ENCODE assay signal across 27 cellular contexts in the genomic region with DNA sequence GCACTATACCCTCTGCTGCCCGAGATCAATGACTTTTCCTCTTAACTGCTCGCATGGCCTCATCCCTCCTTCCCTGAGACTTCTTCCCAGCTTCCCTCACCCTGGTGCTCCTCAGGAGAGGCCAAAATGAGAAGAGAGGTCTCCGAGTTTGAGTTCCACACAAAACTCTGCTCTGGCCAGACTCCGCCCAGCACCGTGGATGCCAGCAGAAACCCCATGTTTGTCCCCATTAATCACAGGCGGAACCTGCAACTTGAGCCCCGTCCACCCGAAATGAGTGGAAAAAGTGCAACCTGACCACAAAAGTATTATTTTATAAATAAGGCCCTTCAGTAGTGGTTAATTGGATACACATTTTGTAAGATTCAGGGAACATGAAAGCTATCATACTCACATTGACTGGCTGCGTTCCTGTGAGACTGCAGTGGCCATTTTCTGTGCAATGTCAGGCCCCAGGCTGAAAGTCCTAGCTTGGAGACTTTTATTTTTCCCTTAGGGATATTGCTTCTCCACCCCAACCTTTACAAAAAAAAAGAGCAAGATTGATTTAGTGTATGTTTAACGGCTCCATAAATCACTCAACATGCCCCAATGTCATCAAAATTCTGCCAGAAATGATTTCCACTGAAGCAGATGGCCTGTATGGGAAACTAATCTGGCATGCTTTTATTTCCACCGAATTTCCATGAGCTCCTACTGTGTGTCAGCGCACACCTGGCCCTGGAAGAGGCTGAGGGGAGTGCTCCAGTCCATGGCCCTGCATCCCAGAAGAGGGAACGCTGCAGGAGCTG.
A peak's percentile ranks its signal among the peaks of the same experiment; 100 is the strongest.
DNase-seq lines count a peak whose midpoint lies in the region; ATAC-seq, FAIRE-seq and TF ChIP-seq lines count a peak whose summit lies in the region.
"Had no signal": no experiment of that assay in that cellular context is flagged by ENCODE, and none has a peak within 500 bp of the region (broad histone marks: within the 10 kb centered on the region; RNA-seq: fewer than 3 reads in every experiment).

No MANE protein-coding gene starts in this region.

- no peaks in the 10 kb centered on the region for H3K27me3 ChIP-seq in hepatocyte
- H3K27me3 ChIP-seq in spleen (replicated peaks in 1 of 7), result peaks cover 0 to 23% (median 0%) of the 10 kb centered on the region in 7 donors
- H3K27me3 ChIP-seq in body of pancreas, result no peaks in the 10 kb centered on the region
- peaks cover 0 to 4% (median 2%) of the 10 kb centered on the region in 4 donors for H3K27me3 ChIP-seq in pancreas
- H3K27me3 ChIP-seq: BLaER1 treated with 17β-estradiol and CSF1 and Interleukin-3, amounts not matched to agents 10 nM and 100 nM had no signal

- intact Hi-C loops in spleen (cut with DNase I; ENCODE audit: low total_unique reads), result no loop called here
- intact Hi-C loops in activated CD4-positive, alpha-beta T cell treated with anti-CD3 and anti-CD28 coated beads, Interleukin-2, amount 10 ng/mL, durations not matched to agents 24 days and 14 days (cut with micrococcal nuclease), result no loop called here
- intact Hi-C loops in body of pancreas (cut with DNase I), result no loop called here
- intact Hi-C loops in pancreas (cut with DNase I), result no loop called here
- intact Hi-C loops in Calu3 (cut with micrococcal nuclease; ENCODE audit: unreplicated experiment), result no loop called here

- POLR2A ChIA-PET in HEK293T (lab: Yijun Ruan, JAX), result no interaction called here

- no peak for FAIRE-seq in pancreas (lab: Jason Lieb, UNC)
- FAIRE-seq: A549, G401.6, GM12891, GM19239 had no signal

- no peaks in the 10 kb centered on the region for H3K36me3 Mint-ChIP-seq in activated CD4-positive, alpha-beta T cell treated with anti-CD3 and anti-CD28 coated beads, Interleukin-2, amount 10 ng/mL, durations not matched to agents 24 days and 14 days (ENCODE audit: low read depth)
- no peaks in the 10 kb centered on the region for H3K36me3 Mint-ChIP-seq in Calu3 (ENCODE audit: insufficient read depth, unreplicated experiment)
- H3K36me3 Mint-ChIP-seq: CD8-positive, alpha-beta T cell had no signal

- DNase-seq in G401 (ENCODE audit: low spot score) (peak; percentile 3), HEK293T (ENCODE audit: extremely low spot score) (no peak), hepatocyte (ENCODE audit: low spot score) (no peak), spleen (peak; percentile 35), body of pancreas (no peak), pancreas (no peak), Calu3 (no peak)
- DNase-seq in activated CD4-positive, alpha-beta T cell treated with anti-CD3 and anti-CD28 coated beads, Interleukin-2, amount 10 ng/mL, durations not matched to agents 24 days and 14 days, result no peak
- DNase-seq: AML-193; Caco-2; CD4-positive, alpha-beta T cell; CD8-positive, alpha-beta T cell; DMS 273 treated with DMSO at 0.1 percent for 48 hours; DMS153; DMS53; DMS79; DND-41; EL; GF-D8 had no signal

- H3K4me3 ChIP-seq in hepatocyte (no peak overlapping the region), spleen (no peak overlapping the region), body of pancreas (no peak overlapping the region), pancreas (no peak overlapping the region)
- H3K4me3 ChIP-seq: A549; BLaER1 treated with 17β-estradiol and CSF1 and Interleukin-3, amounts not matched to agents 10 nM and 100 nM had no signal

- no peaks in the 10 kb centered on the region for H4K20me1 ChIP-seq in hepatocyte (ENCODE audit: insufficient read depth, poor library complexity, severe bottlenecking)
- H4K20me1 ChIP-seq: BLaER1 treated with 17β-estradiol and CSF1 and Interleukin-3, amounts not matched to agents 10 nM and 100 nM had no signal

- H3K4me3 Mint-ChIP-seq in activated CD4-positive, alpha-beta T cell treated with anti-CD3 and anti-CD28 coated beads, Interleukin-2, amount 10 ng/mL, durations not matched to agents 24 days and 14 days, result no peak overlapping the region
- H3K4me3 Mint-ChIP-seq in Calu3 (ENCODE audit: low read depth, unreplicated experiment), result no peak overlapping the region
- H3K4me3 Mint-ChIP-seq: B cell; CD4-positive, alpha-beta T cell; CD8-positive, alpha-beta T cell had no signal

- H3K27me3 Mint-ChIP-seq in activated CD4-positive, alpha-beta T cell treated with anti-CD3 and anti-CD28 coated beads, Interleukin-2, amount 10 ng/mL, durations not matched to agents 24 days and 14 days, result peaks cover 9% of the 10 kb centered on the region
- peaks cover 96% of the 10 kb centered on the region for H3K27me3 Mint-ChIP-seq in Calu3 (ENCODE audit: unreplicated experiment)

- in situ Hi-C loops in G401 (cut with HindIII; ENCODE audit: low sequenced_read_pairs), result no loop called here

- WGBS in hepatocyte (ENCODE audit: low lambda C conversion rate, missing lambda C conversion rate), result 57% methylated on average over 13 of the region's 13 CpGs
- WGBS in spleen, 5 donors, result 78 to 87% (median 81%) methylated on average over 13 of the region's 13 CpGs
- WGBS in body of pancreas, 2 donors, result 65 to 69% methylated on average over 13 of the region's 13 CpGs
- 56 to 70% methylated on average over 13 of the region's 13 CpGs for WGBS in pancreas, 2 donors

- H3K9me2 ChIP-seq in hepatocyte (replicated peaks; ENCODE audit: insufficient read depth), result no peaks in the 10 kb centered on the region

- no peak overlapping the region for H2AFZ ChIP-seq in hepatocyte

- peaks cover 31% of the 10 kb centered on the region for H3K4me1 ChIP-seq in hepatocyte (ENCODE audit: insufficient read depth)
- H3K4me1 ChIP-seq in spleen, result no peaks in the 10 kb centered on the region
- H3K4me1 ChIP-seq in body of pancreas, result no peaks in the 10 kb centered on the region
- no peaks in the 10 kb centered on the region for H3K4me1 ChIP-seq in pancreas
- H3K4me1 ChIP-seq: A549, Caco-2 had no signal

- H3K9me3 Mint-ChIP-seq in activated CD4-positive, alpha-beta T cell treated with anti-CD3 and anti-CD28 coated beads, Interleukin-2, amount 10 ng/mL, durations not matched to agents 24 days and 14 days, result no peaks in the 10 kb centered on the region
- H3K9me3 Mint-ChIP-seq in Calu3 (ENCODE audit: low read depth, unreplicated experiment), result no peaks in the 10 kb centered on the region
- H3K9me3 Mint-ChIP-seq: CD4-positive, alpha-beta T cell; CD8-positive, alpha-beta T cell had no signal

- BruUV-seq in Calu3 (replicated peaks; lab: Mats Ljungman, UMichigan), result no TSS peak

- no peaks in the 10 kb centered on the region for H3K36me3 ChIP-seq in hepatocyte (replicated peaks; ENCODE audit: insufficient read depth, low read depth)
- H3K36me3 ChIP-seq in spleen, result no peaks in the 10 kb centered on the region
- no peaks in the 10 kb centered on the region for H3K36me3 ChIP-seq in body of pancreas (replicated peaks in 1 of 2; ENCODE audit: insufficient read depth in 1 of 2, low read depth in 2 of 2)
- H3K36me3 ChIP-seq in pancreas, result no peaks in the 10 kb centered on the region
- H3K36me3 ChIP-seq: BLaER1 treated with 17β-estradiol and CSF1 and Interleukin-3, amounts not matched to agents 10 nM and 100 nM had no signal

- ATAC-seq in body of pancreas, result no peak
- no peak for ATAC-seq in pancreas
- ATAC-seq: A549; CD8-positive, alpha-beta T cell had no signal

- H3K4me2 ChIP-seq in hepatocyte, result no peak overlapping the region
- H3K4me2 ChIP-seq: A549; BLaER1 treated with 17β-estradiol and CSF1 and Interleukin-3, amounts not matched to agents 10 nM and 100 nM had no signal

- CTCF ChIA-PET in HEK293T (lab: Yijun Ruan, JAX) (interaction anchor here (0.6 kb wide), 1 partner anchor 9 kb away, joined by 4 read pairs; no protein-coding TSS in a partner anchor), Calu3 (lab: Charles Lee) (no interaction called here)

- TF ChIP-seq CTCF in hepatocyte (IDR thresholded peaks at IDR 0.05; ENCODE audit: poor library complexity), result no peak
- no peak for TF ChIP-seq CTCF in spleen (IDR thresholded peaks at IDR 0.05 in 8 of 11, conservative IDR thresholded peaks at IDR 0.05 in 3 of 11)
- TF ChIP-seq CTCF in body of pancreas (IDR thresholded peaks at IDR 0.05), result no peak
- TF ChIP-seq CTCF in pancreas (IDR thresholded peaks at IDR 0.05), result no peak
- TF ChIP-seq CTCF in Calu3 (IDR thresholded peaks at IDR 0.05; ENCODE audit: unreplicated experiment), result no peak

- H3K9me3 ChIP-seq in hepatocyte (ENCODE audit: low read depth) (no peaks in the 10 kb centered on the region), spleen (no peaks in the 10 kb centered on the region), body of pancreas (no peaks in the 10 kb centered on the region), pancreas (no peaks in the 10 kb centered on the region)
- H3K9me3 ChIP-seq: A549, Caco-2 had no signal

- no peaks in the 10 kb centered on the region for H3K4me1 Mint-ChIP-seq in activated CD4-positive, alpha-beta T cell treated with anti-CD3 and anti-CD28 coated beads, Interleukin-2, amount 10 ng/mL, durations not matched to agents 24 days and 14 days
- no peaks in the 10 kb centered on the region for H3K4me1 Mint-ChIP-seq in Calu3 (ENCODE audit: low read depth, unreplicated experiment)
- H3K4me1 Mint-ChIP-seq: B cell had no signal

- no peaks in the 10 kb centered on the region for H3K79me2 ChIP-seq in hepatocyte

- TF ChIP-seq POLR2A in spleen (IDR thresholded peaks at IDR 0.05) (no peak), body of pancreas (IDR thresholded peaks at IDR 0.05) (no peak)

- H3K27ac Mint-ChIP-seq in activated CD4-positive, alpha-beta T cell treated with anti-CD3 and anti-CD28 coated beads, Interleukin-2, amount 10 ng/mL, durations not matched to agents 24 days and 14 days, result no peak overlapping the region
- no peak overlapping the region for H3K27ac Mint-ChIP-seq in Calu3 (ENCODE audit: unreplicated experiment)
- H3K27ac Mint-ChIP-seq: B cell; CD4-positive, alpha-beta T cell; CD8-positive, alpha-beta T cell had no signal

- H3K27ac ChIP-seq in hepatocyte, result peak overlapping the region; percentile 48
- H3K27ac ChIP-seq in spleen, result no peak overlapping the region
- no peak overlapping the region for H3K27ac ChIP-seq in body of pancreas
- no peak overlapping the region for H3K27ac ChIP-seq in pancreas
- H3K27ac ChIP-seq: 22Rv1; A549; BLaER1 treated with 17β-estradiol and CSF1 and Interleukin-3, amounts not matched to agents 10 nM and 100 nM; C4-2B had no signal

TF ChIP-seq in HEK293T, 16 proteins besides CTCF, POLR2A, EP300 and RAD21:
- no peak for TF ChIP-seq LEF1 (IDR thresholded peaks at IDR 0.05; ENCODE audit: borderline replicate concordance)
- TF ChIP-seq PKNOX1 (IDR thresholded peaks at IDR 0.05), result peak; percentile 76

Comparison
In these comparisons a context has a peak if more than half of its experiments do, and no peak if none do; other contexts are left out.
1. DNase-seq: peak in G401 (single experiment) and spleen (single experiment); none in HEK293T (single experiment), hepatocyte (single experiment), activated CD4-positive, alpha-beta T cell treated with anti-CD3 and anti-CD28 coated beads, Interleukin-2, amount 10 ng/mL, durations not matched to agents 24 days and 14 days (single experiment), body of pancreas (0 of 4), pancreas (0 of 6) and Calu3 (single experiment).